ENCODE assay signal across 8 cellular contexts in the genomic region with DNA sequence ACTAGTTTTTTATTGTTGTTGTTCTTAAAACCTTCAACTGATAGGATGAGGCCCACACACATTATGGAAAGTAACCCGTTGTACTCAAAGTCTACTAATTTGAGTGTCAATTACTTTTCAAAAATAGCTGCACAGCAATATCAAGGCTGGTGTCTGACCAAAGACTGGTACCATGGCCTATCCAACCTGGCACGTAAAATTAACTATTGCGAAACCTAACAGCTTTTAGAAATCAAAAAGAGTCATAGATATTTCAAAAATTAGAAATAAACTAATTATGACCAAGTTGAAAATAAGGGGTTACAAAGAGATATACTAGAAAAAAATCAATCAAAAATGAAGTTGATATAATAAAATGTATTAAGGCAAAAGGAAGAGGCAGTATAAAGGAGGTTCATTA.
"Had no signal": no experiment of that assay in that cellular context is flagged by ENCODE, and none has a peak within 500 bp of the region (broad histone marks: within the 10 kb centered on the region; RNA-seq: fewer than 3 reads in every experiment).

No MANE protein-coding gene starts in this region.

- DNase-seq: GM23248, GOT3, H9, HCEC 1CT, KBM-7 had no signal

- H3K9ac ChIP-seq: GM23248, KMS-11 had no signal

- H2AFZ ChIP-seq: GM23248 had no signal

- H3K27ac ChIP-seq: GM23248, KMS-11 had no signal

- H3K4me3 ChIP-seq: GM23248 had no signal

- FAIRE-seq: H54, HTR-8/SVneo had no signal

- H3K4me2 ChIP-seq: KMS-11 had no signal
